11 cellular contexts compared by ENCODE assay signal in genomic region chr9:137689745-137690529, GRCh38.
DNase-seq lines count a peak whose midpoint lies in the region; ATAC-seq and TF ChIP-seq lines count a peak whose summit lies in the region.
"Had no signal": no experiment of that assay in that cellular context is flagged by ENCODE, and none has a peak within 500 bp of the region (broad histone marks: within the 10 kb centered on the region; RNA-seq: fewer than 3 reads in every experiment).

No MANE protein-coding gene starts in this region.

- H3K4me3 ChIP-seq in LNCaP clone FGC (ENCODE audit: low read depth, low read length) = peak overlapping the region; percentile 18; the same call in 1 of the 2 replicates
- H3K4me3 ChIP-seq: colonic mucosa, neural progenitor cell had no signal

- H3K4me3 Mint-ChIP-seq in chondrocyte (ENCODE audit: unreplicated experiment) (no peak overlapping the region), osteocyte (ENCODE audit: unreplicated experiment) (no peak overlapping the region)
- H3K4me3 Mint-ChIP-seq: activated CD4-positive, alpha-beta memory T cell treated with anti-CD3 and anti-CD28 coated beads, Interleukin-2, amount 10 ng/mL, durations not matched to agents 7 days and 5 days; neural progenitor cell had no signal

- no peak for ATAC-seq in GM19395 (IDR thresholded peaks at IDR 0.05; ENCODE audit: unreplicated experiment)

- H3K36me3 Mint-ChIP-seq in chondrocyte (ENCODE audit: low read depth) (no peaks in the 10 kb centered on the region), osteocyte (ENCODE audit: unreplicated experiment) (no peaks in the 10 kb centered on the region)

- H3K4me1 Mint-ChIP-seq in chondrocyte (ENCODE audit: low read depth) (peaks cover 48% of the 10 kb centered on the region), osteocyte (ENCODE audit: unreplicated experiment) (peaks cover 21% of the 10 kb centered on the region)

- no peak for TF ChIP-seq CTCF in LNCaP clone FGC (IDR thresholded peaks at IDR 0.05; ENCODE audit: control insufficient read depth, extremely low read depth, insufficient read depth)
- no peak for TF ChIP-seq CTCF in chondrocyte (IDR thresholded peaks at IDR 0.05)
- no peak for TF ChIP-seq CTCF in osteocyte (IDR thresholded peaks at IDR 0.05)

- H3K27ac Mint-ChIP-seq in chondrocyte (ENCODE audit: unreplicated experiment) (peak overlapping the region; percentile 37), osteocyte (ENCODE audit: unreplicated experiment) (peak overlapping the region; percentile 11)
- H3K27ac Mint-ChIP-seq: activated CD4-positive, alpha-beta memory T cell treated with anti-CD3 and anti-CD28 coated beads, Interleukin-2, amount 10 ng/mL, durations not matched to agents 7 days and 5 days; neural progenitor cell had no signal

- H3K9me3 Mint-ChIP-seq in chondrocyte (ENCODE audit: low read depth) (no peaks in the 10 kb centered on the region), osteocyte (ENCODE audit: unreplicated experiment) (no peaks in the 10 kb centered on the region)
- H3K9me3 Mint-ChIP-seq: activated CD4-positive, alpha-beta memory T cell treated with anti-CD3 and anti-CD28 coated beads, Interleukin-2, amount 10 ng/mL, durations not matched to agents 7 days and 5 days had no signal

- DNase-seq in EH (ENCODE audit: low read depth) (peak; percentile 79), LNCaP clone FGC (ENCODE audit: low read depth) (peak; percentile 92), chondrocyte (ENCODE audit: low spot score) (peak; percentile 30), osteocyte (ENCODE audit: extremely low spot score, unreplicated experiment) (no peak), SW480 (ENCODE audit: low spot score) (no peak), Ammon's horn (ENCODE audit: low spot score) (no peak)
- DNase-seq in stimulated activated CD4-positive, alpha-beta T cell treated with anti-CD3 and anti-CD28 coated beads, Interleukin-2, amount 100 ng/mL, for 24 hours = no peak
- DNase-seq: activated CD4-positive, alpha-beta memory T cell treated with anti-CD3 and anti-CD28 coated beads, Interleukin-2, amount 10 ng/mL, durations not matched to agents 7 days and 5 days; colonic mucosa had no signal

- H3K27me3 Mint-ChIP-seq in chondrocyte (ENCODE audit: low read depth) (no peaks in the 10 kb centered on the region), osteocyte (ENCODE audit: unreplicated experiment) (no peaks in the 10 kb centered on the region)
- H3K27me3 Mint-ChIP-seq: activated CD4-positive, alpha-beta memory T cell treated with anti-CD3 and anti-CD28 coated beads, Interleukin-2, amount 10 ng/mL, durations not matched to agents 7 days and 5 days had no signal

Comparison
In these comparisons a context has a peak if more than half of its experiments do, and no peak if none do; other contexts are left out.
1. DNase-seq: peak in EH (single experiment), LNCaP clone FGC (single experiment) and chondrocyte (single experiment); none in osteocyte (single experiment), stimulated activated CD4-positive, alpha-beta T cell treated with anti-CD3 and anti-CD28 coated beads, Interleukin-2, amount 100 ng/mL, for 24 hours (0 of 2), SW480 (single experiment) and Ammon's horn (single experiment).